12 cellular contexts compared by ENCODE assay signal in the genomic region with DNA sequence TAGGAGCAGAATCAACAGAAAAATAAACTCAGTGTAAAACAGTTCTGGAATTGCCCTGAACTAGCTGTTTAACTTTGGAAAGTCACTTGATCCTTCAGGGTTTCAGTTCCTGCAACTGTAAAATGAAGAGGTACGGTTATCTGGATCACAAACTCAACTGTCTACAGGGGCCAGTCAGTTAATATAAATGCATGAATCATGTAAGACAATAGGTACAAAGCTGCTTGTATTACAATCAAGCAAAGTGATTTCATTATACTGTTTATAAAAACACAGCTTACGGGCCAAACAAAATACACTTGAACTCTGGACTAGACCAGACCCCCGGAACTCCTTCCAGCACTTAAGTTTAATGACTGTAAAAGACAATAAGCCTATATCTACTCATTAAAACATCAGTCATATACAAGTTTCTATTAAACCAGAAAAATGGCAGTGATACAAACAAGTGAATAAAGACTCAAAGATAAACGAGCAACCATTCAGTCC.
A peak's percentile ranks its signal among the peaks of the same experiment; 100 is the strongest.
DNase-seq lines count a peak whose midpoint lies in the region; ATAC-seq and TF ChIP-seq lines count a peak whose summit lies in the region.
"Had no signal": no experiment of that assay in that cellular context is flagged by ENCODE, and none has a peak within 500 bp of the region (broad histone marks: within the 10 kb centered on the region; RNA-seq: fewer than 3 reads in every experiment).

No MANE protein-coding gene starts in this region.

- ATAC-seq in HG03442 (IDR thresholded peaks at IDR 0.05; ENCODE audit: unreplicated experiment), result no peak

- H3K4me1 ChIP-seq in OCI-LY7 (ENCODE audit: insufficient read depth, low read length, poor library complexity, severe bottlenecking) (peaks cover 14% of the 10 kb centered on the region), endocrine pancreas (ENCODE audit: control insufficient read depth, insufficient read depth, low read length) (peaks cover 34% of the 10 kb centered on the region)

- BruUV-seq in OCI-LY7 (replicated peaks; lab: Mats Ljungman, UMichigan), result no TSS peak

- no peak overlapping the region for H3K4me3 ChIP-seq in OCI-LY7 (ENCODE audit: low read depth, low read length, poor library complexity, severe bottlenecking)
- peak overlapping the region; percentile 38 for H3K4me3 ChIP-seq in endocrine pancreas (ENCODE audit: control insufficient read depth, insufficient read depth, low read length)
- H3K4me3 ChIP-seq: ovary had no signal

- H3K36me3 ChIP-seq in OCI-LY7 (ENCODE audit: insufficient read depth, low read length), result peaks cover 31% of the 10 kb centered on the region; the same call in 1 of the 2 replicates
- H3K36me3 ChIP-seq in endocrine pancreas (ENCODE audit: control insufficient read depth, insufficient read depth, low read length), result no peaks in the 10 kb centered on the region
- H3K36me3 ChIP-seq: ovary had no signal

- H3K27me3 Mint-ChIP-seq in nephron (ENCODE audit: low read depth), result no peaks in the 10 kb centered on the region
- H3K27me3 Mint-ChIP-seq in activated T-helper 1 cell treated with anti-CD3 and anti-CD28 coated beads, Interleukin-12 subunit alpha, Interleukin-12 subunit beta, Interleukin-2, Interleukin-4 antibody, amounts not matched to agents 30 ng/mL and 10 ng/mL and 1 ng/mL, durations not matched to agents 14 hours and 24 hours and 36 hours (ENCODE audit: insufficient read depth), result peaks cover 6% of the 10 kb centered on the region

- peak overlapping the region; percentile 13 for H3K4me2 ChIP-seq in OCI-LY7 (ENCODE audit: low read length)

- H4K20me1 ChIP-seq in OCI-LY7 (ENCODE audit: insufficient read depth, low read length), result 0 out of 2 replicates have a peak, but pooled peaks cover 11% of the 10 kb centered on the region

- H3K4me3 Mint-ChIP-seq in nephron, result no peak overlapping the region
- H3K4me3 Mint-ChIP-seq in activated T-helper 1 cell treated with anti-CD3 and anti-CD28 coated beads, Interleukin-12 subunit alpha, Interleukin-12 subunit beta, Interleukin-2, Interleukin-4 antibody, amounts not matched to agents 30 ng/mL and 10 ng/mL and 1 ng/mL, durations not matched to agents 14 hours and 24 hours and 36 hours, result no peak overlapping the region
- H3K4me3 Mint-ChIP-seq: CD14-positive monocyte had no signal

- H3K27me3 ChIP-seq in endocrine pancreas (ENCODE audit: control insufficient read depth, insufficient read depth, low read length), result no peaks in the 10 kb centered on the region
- H3K27me3 ChIP-seq: ovary had no signal

- DNase-seq in EH (ENCODE audit: low read depth) (peak; percentile 63), OCI-LY7 (ENCODE audit: low spot score) (no peak), cerebellum (ENCODE audit: low spot score) (no peak), NCI-H345 treated with DMSO at 0.1 percent for 48 hours (lab: John Stamatoyannopoulos, UW; ENCODE audit: unreplicated experiment) (no peak)
- DNase-seq in activated T-helper 1 cell treated with anti-CD3 and anti-CD28 coated beads, Interleukin-12 subunit alpha, Interleukin-12 subunit beta, Interleukin-2, Interleukin-4 antibody, amounts not matched to agents 30 ng/mL and 10 ng/mL and 1 ng/mL, durations not matched to agents 14 hours and 24 hours and 36 hours (ENCODE audit: low spot score), result no peak
- DNase-seq: hypothalamus, NCI-H1436, ovary had no signal

- H3K9me2 ChIP-seq in OCI-LY7 (ENCODE audit: insufficient read depth, low read length), result no peaks in the 10 kb centered on the region

- no peak overlapping the region for H3K27ac ChIP-seq in OCI-LY7 (ENCODE audit: low read depth, low read length, poor library complexity, severe bottlenecking)

- H3K9me3 ChIP-seq in OCI-LY7 (ENCODE audit: low read length) (no peaks in the 10 kb centered on the region), endocrine pancreas (ENCODE audit: control insufficient read depth, low read length) (no peaks in the 10 kb centered on the region)
- H3K9me3 ChIP-seq: ovary had no signal

- no peak for TF ChIP-seq CTCF in OCI-LY7 (conservative IDR thresholded peaks at IDR 0.05; ENCODE audit: low read length)
- TF ChIP-seq CTCF in nephron (IDR thresholded peaks at IDR 0.05; ENCODE audit: unreplicated experiment in 3 of 3), result no peak

- H3K4me1 Mint-ChIP-seq in nephron, result peaks cover 61% of the 10 kb centered on the region
- H3K4me1 Mint-ChIP-seq in activated T-helper 1 cell treated with anti-CD3 and anti-CD28 coated beads, Interleukin-12 subunit alpha, Interleukin-12 subunit beta, Interleukin-2, Interleukin-4 antibody, amounts not matched to agents 30 ng/mL and 10 ng/mL and 1 ng/mL, durations not matched to agents 14 hours and 24 hours and 36 hours (ENCODE audit: low read depth), result peaks cover 11% of the 10 kb centered on the region

- H3K27ac Mint-ChIP-seq in nephron, result peak overlapping the region; percentile 32 to 60 (median 52)
- H3K27ac Mint-ChIP-seq in activated T-helper 1 cell treated with anti-CD3 and anti-CD28 coated beads, Interleukin-12 subunit alpha, Interleukin-12 subunit beta, Interleukin-2, Interleukin-4 antibody, amounts not matched to agents 30 ng/mL and 10 ng/mL and 1 ng/mL, durations not matched to agents 14 hours and 24 hours and 36 hours, result no peak overlapping the region
- H3K27ac Mint-ChIP-seq: CD14-positive monocyte had no signal

- no peaks in the 10 kb centered on the region for H3K9me3 Mint-ChIP-seq in nephron
- H3K9me3 Mint-ChIP-seq in activated T-helper 1 cell treated with anti-CD3 and anti-CD28 coated beads, Interleukin-12 subunit alpha, Interleukin-12 subunit beta, Interleukin-2, Interleukin-4 antibody, amounts not matched to agents 30 ng/mL and 10 ng/mL and 1 ng/mL, durations not matched to agents 14 hours and 24 hours and 36 hours, result no peaks in the 10 kb centered on the region
- H3K9me3 Mint-ChIP-seq: CD14-positive monocyte had no signal

- H3K36me3 Mint-ChIP-seq in nephron (ENCODE audit: low read depth), result no peaks in the 10 kb centered on the region
- H3K36me3 Mint-ChIP-seq in activated T-helper 1 cell treated with anti-CD3 and anti-CD28 coated beads, Interleukin-12 subunit alpha, Interleukin-12 subunit beta, Interleukin-2, Interleukin-4 antibody, amounts not matched to agents 30 ng/mL and 10 ng/mL and 1 ng/mL, durations not matched to agents 14 hours and 24 hours and 36 hours (ENCODE audit: low read depth), result peaks cover 4% of the 10 kb centered on the region

- H2AFZ ChIP-seq in OCI-LY7 (ENCODE audit: low read length), result no peak overlapping the region

- intact Hi-C loops in OCI-LY7 (cut with micrococcal nuclease; ENCODE audit: unreplicated experiment), result loop anchor here (5.0 kb wide), 1 partner anchor 50 kb away; no protein-coding TSS in a partner anchor
- intact Hi-C loops in activated T-helper 1 cell treated with anti-CD3 and anti-CD28 coated beads, Interleukin-12 subunit alpha, Interleukin-12 subunit beta, Interleukin-2, Interleukin-4 antibody, amounts not matched to agents 30 ng/mL and 10 ng/mL and 1 ng/mL, durations not matched to agents 14 hours and 24 hours and 36 hours (cut with micrococcal nuclease), result no loop called here

- no peak overlapping the region for H3K9ac ChIP-seq in endocrine pancreas (ENCODE audit: control insufficient read depth, insufficient read depth, low read length)

- POLR2A ChIA-PET in OCI-LY7 (lab: Charles Lee), result interaction anchor here (0.7 to 1.0 kb wide), 2 partner anchors 8 to 71 kb away, joined by 3 read pairs; no protein-coding TSS in a partner anchor

- CTCF ChIA-PET in OCI-LY7 (lab: Charles Lee; ENCODE audit: unreplicated experiment), result no interaction called here

- H3K79me2 ChIP-seq in OCI-LY7 (ENCODE audit: insufficient read depth, low read depth, low read length), result peaks cover 24% of the 10 kb centered on the region; the same call in 1 of the 2 replicates
